8 cellular contexts compared by ENCODE assay signal in genomic region chr1:41918450-41919043, GRCh38. TPM values are rescaled to one million over a fixed set of nuclear protein-coding genes. Genes with fewer than 3 reads are reported as not detected.
A peak's percentile ranks its signal among the peaks of the same experiment; 100 is the strongest.
DNase-seq lines count a peak whose midpoint lies in the region; ATAC-seq, FAIRE-seq and TF ChIP-seq lines count a peak whose summit lies in the region.

TSS of gene HIVEP3 (minus strand) at chr1:41918922.

- CTCF ChIA-PET in A549 (lab: Yijun Ruan, JAX), result interaction anchor here (1.4 to 1.7 kb wide), 3 partner anchors 13 to 106 kb away, joined by 3 to 9 read pairs (median 4); no protein-coding TSS in a partner anchor

- no peak for TF ChIP-seq CTCF in A549 (IDR thresholded peaks at IDR 0.05)
- TF ChIP-seq CTCF in liver (IDR thresholded peaks at IDR 0.05; ENCODE audit: low read depth, low read length, missing input control), result peak; percentile 27
- TF ChIP-seq CTCF in testis (IDR thresholded peaks at IDR 0.05), result no peak

- no peak for TF ChIP-seq POLR2A in A549 (IDR thresholded peaks at IDR 0.05; ENCODE audit: low read length)
- TF ChIP-seq POLR2A in GM12891 (IDR thresholded peaks at IDR 0.05; ENCODE audit: low read depth, low read length), result no peak
- TF ChIP-seq POLR2A in testis (IDR thresholded peaks at IDR 0.05), result no peak

- WGBS in A549 (ENCODE audit: missing lambda C conversion rate), result 3% methylated on average over 15 of the region's 15 CpGs
- WGBS in liver, result 9% methylated on average over 15 of the region's 15 CpGs
- WGBS in testis, 2 donors, result 4 to 5% methylated on average over 15 of the region's 15 CpGs

- FAIRE-seq in A549 (lab: Jason Lieb, UNC) (no peak), GM12891 (lab: Jason Lieb, UNC) (peak; percentile 76)

- H3K4me1 ChIP-seq in A549 (peaks cover 42% of the 10 kb centered on the region), NT2/D1 (ENCODE audit: insufficient read depth, insufficient read length) (peaks cover 7% of the 10 kb centered on the region), liver (ENCODE audit: control insufficient read depth in 4 of 4, insufficient read depth in 4 of 4, low read length in 3 of 4) (peaks cover 5 to 21% (median 18%) of the 10 kb centered on the region in 4 donors), testis (peaks cover 7% of the 10 kb centered on the region)

- TF ChIP-seq RAD21 in A549 (conservative IDR thresholded peaks at IDR 0.05 in 1 of 2, IDR thresholded peaks at IDR 0.05 in 1 of 2) (no peak), liver (IDR thresholded peaks at IDR 0.05) (peak in 1 of 2 donors; percentile 58)

- H3K4me2 ChIP-seq in A549, result peak within 1 kb of the TSS; percentile 98

- H3K36me3 ChIP-seq in NT2/D1 (ENCODE audit: insufficient read depth, insufficient read length, low read length) (no peaks in the 10 kb centered on the region), liver (ENCODE audit: control insufficient read depth in 4 of 4, insufficient read depth in 3 of 4, low read depth in 1 of 4, low read length in 3 of 4) (no peaks in the 10 kb centered on the region), testis (ENCODE audit: low read depth, missing control alignments) (no peaks in the 10 kb centered on the region)

- H3K27ac ChIP-seq in A549 (peak within 1 kb of the TSS; percentile 75 to 89), cingulate gyrus (ENCODE audit: low read depth, low read length) (peak within 1 kb of the TSS; percentile 47), liver (ENCODE audit: low read depth in 1 of 2, low read length in 2 of 2) (peak within 1 kb of the TSS; percentile 10 to 63), testis (no peak within 1 kb of the TSS)

- DNase-seq in A549 (ENCODE audit: low read depth in 1 of 2, low spot score in 1 of 2) (peak; percentile 35 to 66), GM12891 (ENCODE audit: insufficient read length, low spot score) (no peak), NT2/D1 (ENCODE audit: low read depth, low spot score) (no peak), testis (peak; percentile 42), OCI-M2 (lab: John Stamatoyannopoulos, UW; ENCODE audit: unreplicated experiment) (no peak)

- H3K9me3 ChIP-seq in A549 (no peaks in the 10 kb centered on the region), NT2/D1 (ENCODE audit: insufficient read depth, low read length) (peaks cover 17% of the 10 kb centered on the region; the same call in 1 of the 2 replicates), liver (ENCODE audit: control insufficient read depth in 4 of 4, low read length in 3 of 4) (no peaks in the 10 kb centered on the region), testis (no peaks in the 10 kb centered on the region)

- H3K4me3 ChIP-seq in A549, result peak within 1 kb of the TSS; percentile 83
- peak within 1 kb of the TSS; percentile 49 for H3K4me3 ChIP-seq in NT2/D1 (ENCODE audit: insufficient read length, low read depth)
- peak within 1 kb of the TSS; percentile 51 to 83 (median 73) for H3K4me3 ChIP-seq in liver (ENCODE audit: low read depth in 1 of 3, low read length in 3 of 3)
- H3K4me3 ChIP-seq in testis, result peak within 1 kb of the TSS; percentile 57 to 62

- ATAC-seq in A549, result peak; percentile 73 to 83
- no peak for ATAC-seq in HG03354 (IDR thresholded peaks at IDR 0.05; ENCODE audit: poor library complexity, severe bottlenecking, unreplicated experiment)

- TF ChIP-seq EP300 in A549 (IDR thresholded peaks at IDR 0.05), result no peak

- H3K9ac ChIP-seq in NT2/D1 (ENCODE audit: insufficient read length, low read depth), result peak within 1 kb of the TSS; percentile 70
- H3K9ac ChIP-seq in liver (ENCODE audit: low read depth in 1 of 2, low read length in 2 of 2), result peak within 1 kb of the TSS; percentile 32 to 63

- peaks cover 35% of the 10 kb centered on the region for H3K27me3 ChIP-seq in NT2/D1 (ENCODE audit: insufficient read depth, insufficient read length)
- no peaks in the 10 kb centered on the region for H3K27me3 ChIP-seq in liver (ENCODE audit: control insufficient read depth in 4 of 4, insufficient read depth in 4 of 4, low read length in 3 of 4)
- H3K27me3 ChIP-seq in testis, result no peaks in the 10 kb centered on the region

- POLR2A ChIA-PET in A549 (lab: Yijun Ruan, JAX), result interaction anchor here (1.3 to 2.8 kb wide), 2 partner anchors 56 to 117 kb away, joined by 8 to 9 read pairs; no protein-coding TSS in a partner anchor

- intact Hi-C loops in testis (cut with DNase I; ENCODE audit: low total_unique reads), result no loop called here

TF ChIP-seq in A549, 52 proteins besides CTCF, POLR2A, EP300 and RAD21:
- TF ChIP-seq MAX (IDR thresholded peaks at IDR 0.05) (0 out of 2 replicates have a peak, but pooled peaks have one; percentile 14), KDM5A (IDR thresholded peaks at IDR 0.05) (no peak), ZFP36 (IDR thresholded peaks at IDR 0.05; ENCODE audit: borderline replicate concordance, partially characterized antibody) (no peak), E2F6 (IDR thresholded peaks at IDR 0.05; ENCODE audit: borderline replicate concordance, low read depth) (peak; percentile 21; the same call in 1 of the 2 replicates)

TF ChIP-seq in GM12891, 5 proteins besides CTCF, POLR2A, EP300 and RAD21:
- no peak for TF ChIP-seq TAF1 (IDR thresholded peaks at IDR 0.05; ENCODE audit: low read depth, low read length)
- no peak for TF ChIP-seq SPI1 (IDR thresholded peaks at IDR 0.05; ENCODE audit: low read depth, low read length)
- no peak for TF ChIP-seq POU2F2 (IDR thresholded peaks at IDR 0.05; ENCODE audit: low read depth, low read length)
- no peak for TF ChIP-seq POLR2AphosphoS5 (IDR thresholded peaks at IDR 0.05; ENCODE audit: low read depth, low read length)
- TF ChIP-seq PAX5 (IDR thresholded peaks at IDR 0.05; ENCODE audit: insufficient read depth, low read length, severe bottlenecking), result no peak

TF ChIP-seq in liver, 16 proteins besides CTCF, POLR2A, EP300 and RAD21:
- no peak for TF ChIP-seq GABPA (IDR thresholded peaks at IDR 0.05 in 1 of 2, conservative IDR thresholded peaks at IDR 0.05 in 1 of 2)
- TF ChIP-seq MAX (IDR thresholded peaks at IDR 0.05), result peak; percentile 19

RNA-seq across cellular contexts. Expression of gene HIVEP3, which starts in this region (rescaled TPM):
- polyA plus RNA-seq in A549 (2011; rRNA removed), result 2.0 and 2.6 TPM in 2 replicates
- 1.6 TPM in 2 replicates for polyA plus RNA-seq in A549 (2012; cell fraction: cytosol; rRNA removed)
- polyA plus RNA-seq in A549 (2012; cell fraction: nucleus; rRNA removed), result 1.7 and 2.1 TPM in 2 replicates
- 1.5 to 2.1 TPM (median 1.5 TPM) in 3 replicates for polyA plus RNA-seq in A549 (2017; fragmentation: RNase III; extraction: RNeasy Plus Mini Kit Qiagen cat#74134 plus additional on column Dnase treatment)
- polyA minus RNA-seq in A549 (2011; rRNA and poly(A)+ RNA removed), result 1.3 and 1.9 TPM in 2 replicates
- 6.9 TPM for polyA plus RNA-seq in GM12891 (2012; ENCODE audit: low read depth, missing spikeins)
- 1 to 10 TPM in 1 of 2 donors, under 1 TPM in 1; 0.93 to 1.6 TPM for total RNA-seq in liver
- 1 to 10 TPM; 1.4 to 1.5 TPM for polyA plus RNA-seq in liver
- 1 to 10 TPM; 4.8 to 7.2 TPM for total RNA-seq in testis
- polyA plus RNA-seq in testis (ENCODE audit: insufficient read depth, low read depth, low replicate concordance), result 7.3 TPM

Comparison
In these comparisons a context has a peak if more than half of its experiments do, and no peak if none do; other contexts are left out.
1. DNase-seq: peak in A549 (2 of 2) and testis (single experiment); none in GM12891 (single experiment), NT2/D1 (single experiment) and OCI-M2 (single experiment).
2. H3K27ac ChIP-seq: peak in A549 (2 of 2), cingulate gyrus (single experiment) and liver (2 of 2); none in testis (0 of 2).
3. Peak in every context shown above with its lines, with median percentiles within 50 percentile points of each other: H3K4me3 ChIP-seq.